ENCODE assay signal across 1 cellular context in the genomic region with DNA sequence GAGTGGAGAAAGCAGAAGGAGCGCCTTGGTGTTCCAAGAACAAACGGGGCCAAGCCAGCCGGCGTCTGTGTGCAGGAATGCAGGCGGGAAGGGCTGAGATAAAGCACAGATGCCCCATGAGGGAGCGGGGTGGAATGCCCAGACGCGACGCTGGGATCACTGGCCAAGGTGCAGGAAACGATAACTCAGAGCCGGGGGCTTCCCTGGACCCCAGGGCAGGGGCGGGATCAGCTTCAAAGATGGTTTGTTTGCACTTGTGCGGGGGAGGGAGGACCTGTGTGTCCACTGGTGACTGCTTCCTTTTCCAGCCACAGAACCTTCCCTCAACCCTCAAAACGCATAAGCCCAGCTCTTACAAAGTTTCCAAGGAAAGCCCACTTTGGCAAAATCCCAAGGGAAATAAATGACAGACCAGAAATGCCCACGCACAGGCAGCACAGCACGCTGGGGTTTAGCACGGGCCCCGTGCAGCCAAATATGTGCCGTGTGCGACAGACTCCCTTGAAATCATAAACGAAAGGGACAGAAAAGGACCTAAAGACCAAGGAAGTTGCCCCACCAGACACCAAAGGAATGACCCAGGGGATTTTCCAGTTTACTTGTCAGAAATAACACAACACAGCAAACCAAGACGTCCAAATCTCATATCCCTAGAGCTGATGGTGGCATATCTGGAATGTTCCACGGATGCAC.
A peak's percentile ranks its signal among the peaks of the same experiment; 100 is the strongest.
TF ChIP-seq lines count a peak whose summit lies in the region.

No MANE protein-coding gene starts in this region.

TF ChIP-seq in HepG2, 621 proteins besides CTCF, POLR2A, EP300 and RAD21 (continued from another document and continues in another):
- TF ChIP-seq ELF3 (CRISPR knock-in tag; IDR thresholded peaks at IDR 0.05) (peak; percentile 93), PHF5A (CRISPR knock-in tag; IDR thresholded peaks at IDR 0.05; ENCODE audit: low read depth, unreplicated experiment) (no peak), HHEX (CRISPR knock-in tag; IDR thresholded peaks at IDR 0.05) (no peak), ZZZ3 (CRISPR knock-in tag; IDR thresholded peaks at IDR 0.05; ENCODE audit: borderline replicate concordance) (no peak), ZNF550 (CRISPR knock-in tag; IDR thresholded peaks at IDR 0.05; ENCODE audit: borderline replicate concordance) (no peak), ZNF274 (CRISPR knock-in tag; IDR thresholded peaks at IDR 0.05) (peak; percentile 81), ZNF10 (CRISPR knock-in tag; IDR thresholded peaks at IDR 0.05; ENCODE audit: borderline replicate concordance, low read depth) (no peak), SMYD3 (CRISPR knock-in tag; IDR thresholded peaks at IDR 0.05) (0 out of 2 replicates have a peak, but pooled peaks have one; percentile 42), HES4 (CRISPR knock-in tag; IDR thresholded peaks at IDR 0.05; ENCODE audit: borderline replicate concordance) (no peak), ERF (CRISPR knock-in tag; IDR thresholded peaks at IDR 0.05) (0 out of 2 replicates have a peak, but pooled peaks have one; percentile 40), KLF6 (CRISPR knock-in tag; IDR thresholded peaks at IDR 0.05) (no peak), ZNF549 (CRISPR knock-in tag; IDR thresholded peaks at IDR 0.05) (no peak), ZNF615 (CRISPR knock-in tag; IDR thresholded peaks at IDR 0.05; ENCODE audit: borderline replicate concordance) (no peak), GLI4 (CRISPR knock-in tag; IDR thresholded peaks at IDR 0.05; ENCODE audit: borderline replicate concordance) (no peak), HMG20A (CRISPR knock-in tag; IDR thresholded peaks at IDR 0.05; ENCODE audit: borderline replicate concordance) (peak; percentile 65; the same call in 1 of the 2 replicates), KDM6A (CRISPR knock-in tag; IDR thresholded peaks at IDR 0.05; ENCODE audit: low read depth) (peak; percentile 36; the same call in 1 of the 2 replicates), CBX2 (IDR thresholded peaks at IDR 0.05; ENCODE audit: low read depth, low read length) (no peak), CBX2 (CRISPR knock-in tag; IDR thresholded peaks at IDR 0.05; ENCODE audit: low read depth) (no peak), ZNF788 (CRISPR knock-in tag; IDR thresholded peaks at IDR 0.05; ENCODE audit: borderline replicate concordance) (peak; percentile 82; the same call in 1 of the 2 replicates), ZNF761 (CRISPR knock-in tag; conservative IDR thresholded peaks at IDR 0.05) (peak; percentile 68; the same call in 1 of the 2 replicates), SMARCC2 (IDR thresholded peaks at IDR 0.05) (no peak), KDM4B (CRISPR knock-in tag; IDR thresholded peaks at IDR 0.05) (0 out of 2 replicates have a peak, but pooled peaks have one; percentile 77), FOXA1 (IDR thresholded peaks at IDR 0.05) (no peak), FOXA1 (CRISPR knock-in tag; IDR thresholded peaks at IDR 0.05) (peak; percentile 67), HMG20B (CRISPR knock-in tag; conservative IDR thresholded peaks at IDR 0.05) (no peak), KAT7 (CRISPR knock-in tag; IDR thresholded peaks at IDR 0.05; ENCODE audit: borderline replicate concordance) (no peak), ZNF235 (CRISPR knock-in tag; IDR thresholded peaks at IDR 0.05; ENCODE audit: borderline replicate concordance) (no peak), ZBTB26 (CRISPR knock-in tag; IDR thresholded peaks at IDR 0.05; ENCODE audit: borderline replicate concordance) (no peak; the same call in 1 of the 2 replicates), ISX (CRISPR knock-in tag; conservative IDR thresholded peaks at IDR 0.05) (peak; percentile 56; the same call in 1 of the 2 replicates), SNAPC5 (CRISPR knock-in tag; IDR thresholded peaks at IDR 0.05; ENCODE audit: borderline replicate concordance) (no peak), SAP130 (CRISPR knock-in tag; IDR thresholded peaks at IDR 0.05; ENCODE audit: low read depth) (peak; percentile 69), ZNF230 (CRISPR knock-in tag; IDR thresholded peaks at IDR 0.05) (peak; percentile 80; the same call in 1 of the 2 replicates), CBFB (CRISPR knock-in tag; IDR thresholded peaks at IDR 0.05) (0 out of 2 replicates have a peak, but pooled peaks have one; percentile 54), EEA1 (CRISPR knock-in tag; IDR thresholded peaks at IDR 0.05; ENCODE audit: borderline replicate concordance) (no peak), KDM1A (CRISPR knock-in tag; IDR thresholded peaks at IDR 0.05) (no peak), RFX3 (CRISPR knock-in tag; IDR thresholded peaks at IDR 0.05) (no peak)
- TF ChIP-seq, protein P1, sequence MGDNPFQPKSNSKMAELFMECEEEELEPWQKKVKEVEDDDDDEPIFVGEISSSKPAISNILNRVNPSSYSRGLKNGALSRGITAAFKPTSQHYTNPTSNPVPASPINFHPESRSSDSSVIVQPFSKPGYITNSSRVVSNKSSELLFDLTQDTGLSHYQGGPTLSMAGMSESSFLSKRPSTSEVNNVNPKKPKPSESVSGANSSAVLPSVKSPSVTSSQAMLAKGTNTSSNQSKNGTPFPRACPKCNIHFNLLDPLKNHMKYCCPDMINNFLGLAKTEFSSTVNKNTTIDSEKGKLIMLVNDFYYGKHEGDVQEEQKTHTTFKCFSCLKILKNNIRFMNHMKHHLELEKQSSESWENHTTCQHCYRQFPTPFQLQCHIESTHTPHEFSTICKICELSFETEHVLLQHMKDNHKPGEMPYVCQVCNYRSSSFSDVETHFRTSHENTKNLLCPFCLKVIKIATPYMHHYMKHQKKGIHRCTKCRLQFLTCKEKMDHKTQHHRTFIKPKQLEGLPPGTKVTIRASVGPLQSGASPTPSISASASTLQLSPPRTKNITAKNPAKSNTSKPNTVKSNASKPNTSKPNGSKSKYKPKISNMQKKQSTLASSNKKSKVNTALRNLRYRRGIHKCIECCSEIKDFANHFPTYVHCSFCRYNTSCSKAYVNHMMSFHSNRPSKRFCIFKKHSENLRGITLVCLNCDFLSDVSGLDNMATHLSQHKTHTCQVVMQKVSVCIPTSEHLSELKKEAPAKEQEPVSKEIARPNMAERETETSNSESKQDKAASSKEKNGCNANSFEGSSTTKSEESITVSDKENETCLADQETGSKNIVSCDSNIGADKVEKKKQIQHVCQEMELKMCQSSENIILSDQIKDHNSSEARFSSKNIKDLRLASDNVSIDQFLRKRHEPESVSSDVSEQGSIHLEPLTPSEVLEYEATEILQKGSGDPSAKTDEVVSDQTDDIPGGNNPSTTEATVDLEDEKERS (CRISPR knock-in tag; IDR thresholded peaks at IDR 0.05): no peak
- TF ChIP-seq, protein P2, sequence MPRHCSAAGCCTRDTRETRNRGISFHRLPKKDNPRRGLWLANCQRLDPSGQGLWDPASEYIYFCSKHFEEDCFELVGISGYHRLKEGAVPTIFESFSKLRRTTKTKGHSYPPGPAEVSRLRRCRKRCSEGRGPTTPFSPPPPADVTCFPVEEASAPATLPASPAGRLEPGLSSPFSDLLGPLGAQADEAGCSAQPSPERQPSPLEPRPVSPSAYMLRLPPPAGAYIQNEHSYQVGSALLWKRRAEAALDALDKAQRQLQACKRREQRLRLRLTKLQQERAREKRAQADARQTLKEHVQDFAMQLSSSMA (CRISPR knock-in tag; IDR thresholded peaks at IDR 0.05): no peak
- TF ChIP-seq, protein P3, sequence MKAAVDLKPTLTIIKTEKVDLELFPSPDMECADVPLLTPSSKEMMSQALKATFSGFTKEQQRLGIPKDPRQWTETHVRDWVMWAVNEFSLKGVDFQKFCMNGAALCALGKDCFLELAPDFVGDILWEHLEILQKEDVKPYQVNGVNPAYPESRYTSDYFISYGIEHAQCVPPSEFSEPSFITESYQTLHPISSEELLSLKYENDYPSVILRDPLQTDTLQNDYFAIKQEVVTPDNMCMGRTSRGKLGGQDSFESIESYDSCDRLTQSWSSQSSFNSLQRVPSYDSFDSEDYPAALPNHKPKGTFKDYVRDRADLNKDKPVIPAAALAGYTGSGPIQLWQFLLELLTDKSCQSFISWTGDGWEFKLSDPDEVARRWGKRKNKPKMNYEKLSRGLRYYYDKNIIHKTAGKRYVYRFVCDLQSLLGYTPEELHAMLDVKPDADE (CRISPR knock-in tag; IDR thresholded peaks at IDR 0.05): no peak
- TF ChIP-seq, protein P4, sequence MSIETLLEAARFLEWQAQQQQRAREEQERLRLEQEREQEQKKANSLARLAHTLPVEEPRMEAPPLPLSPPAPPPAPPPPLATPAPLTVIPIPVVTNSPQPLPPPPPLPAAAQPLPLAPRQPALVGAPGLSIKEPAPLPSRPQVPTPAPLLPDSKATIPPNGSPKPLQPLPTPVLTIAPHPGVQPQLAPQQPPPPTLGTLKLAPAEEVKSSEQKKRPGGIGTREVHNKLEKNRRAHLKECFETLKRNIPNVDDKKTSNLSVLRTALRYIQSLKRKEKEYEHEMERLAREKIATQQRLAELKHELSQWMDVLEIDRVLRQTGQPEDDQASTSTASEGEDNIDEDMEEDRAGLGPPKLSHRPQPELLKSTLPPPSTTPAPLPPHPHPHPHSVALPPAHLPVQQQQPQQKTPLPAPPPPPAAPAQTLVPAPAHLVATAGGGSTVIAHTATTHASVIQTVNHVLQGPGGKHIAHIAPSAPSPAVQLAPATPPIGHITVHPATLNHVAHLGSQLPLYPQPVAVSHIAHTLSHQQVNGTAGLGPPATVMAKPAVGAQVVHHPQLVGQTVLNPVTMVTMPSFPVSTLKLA (IDR thresholded peaks at IDR 0.05): no peak
- TF ChIP-seq, protein P5, sequence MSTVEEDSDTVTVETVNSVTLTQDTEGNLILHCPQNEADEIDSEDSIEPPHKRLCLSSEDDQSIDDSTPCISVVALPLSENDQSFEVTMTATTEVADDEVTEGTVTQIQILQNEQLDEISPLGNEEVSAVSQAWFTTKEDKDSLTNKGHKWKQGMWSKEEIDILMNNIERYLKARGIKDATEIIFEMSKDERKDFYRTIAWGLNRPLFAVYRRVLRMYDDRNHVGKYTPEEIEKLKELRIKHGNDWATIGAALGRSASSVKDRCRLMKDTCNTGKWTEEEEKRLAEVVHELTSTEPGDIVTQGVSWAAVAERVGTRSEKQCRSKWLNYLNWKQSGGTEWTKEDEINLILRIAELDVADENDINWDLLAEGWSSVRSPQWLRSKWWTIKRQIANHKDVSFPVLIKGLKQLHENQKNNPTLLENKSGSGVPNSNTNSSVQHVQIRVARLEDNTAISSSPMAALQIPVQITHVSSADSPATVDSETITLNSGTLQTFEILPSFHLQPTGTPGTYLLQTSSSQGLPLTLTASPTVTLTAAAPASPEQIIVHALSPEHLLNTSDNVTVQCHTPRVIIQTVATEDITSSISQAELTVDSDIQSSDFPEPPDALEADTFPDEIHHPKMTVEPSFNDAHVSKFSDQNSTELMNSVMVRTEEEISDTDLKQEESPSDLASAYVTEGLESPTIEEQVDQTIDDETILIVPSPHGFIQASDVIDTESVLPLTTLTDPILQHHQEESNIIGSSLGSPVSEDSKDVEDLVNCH (CRISPR knock-in tag; IDR thresholded peaks at IDR 0.05): no peak
